Comparison of ENCODE assay signal across 8 cellular contexts in genomic region chr10:49164587-49165188, GRCh38.
DNase-seq lines count a peak whose midpoint lies in the region; ATAC-seq and TF ChIP-seq lines count a peak whose summit lies in the region.

No MANE protein-coding gene starts in this region.

- TF ChIP-seq CTCF in GM12872 (IDR thresholded peaks at IDR 0.05; ENCODE audit: insufficient read depth, low read depth, low read length), result peak; percentile 98
- peak; percentile 96 for TF ChIP-seq CTCF in LNCaP clone FGC (IDR thresholded peaks at IDR 0.05; ENCODE audit: control insufficient read depth, extremely low read depth, insufficient read depth)

- ATAC-seq in GM21737 (IDR thresholded peaks at IDR 0.05; ENCODE audit: unreplicated experiment), result peak; percentile 77

- H3K4me3 ChIP-seq in LNCaP clone FGC (ENCODE audit: low read depth, low read length), result no peak overlapping the region

- peak; percentile 11 for DNase-seq in LNCaP clone FGC (ENCODE audit: low read depth)
- DNase-seq in activated T-cell treated with anti-CD3 and anti-CD28 coated beads, Interleukin-2, amount 50 U/mL, for 1 hour, result peak; percentile 40
- DNase-seq in glomerular visceral epithelial cell (ENCODE audit: extremely low spot score), result peak; percentile 25
- DNase-seq in retina, result peak; percentile 43
- DNase-seq in HK-2 (ENCODE audit: unreplicated experiment), result no peak
- no peak for DNase-seq in NCI-H128 (lab: John Stamatoyannopoulos, UW; ENCODE audit: unreplicated experiment)

Comparison
In these comparisons a context has a peak if more than half of its experiments do, and no peak if none do; other contexts are left out.
1. DNase-seq: peak in LNCaP clone FGC (single experiment), activated T-cell treated with anti-CD3 and anti-CD28 coated beads, Interleukin-2, amount 50 U/mL, for 1 hour (single experiment), glomerular visceral epithelial cell (single experiment) and retina (single experiment); none in HK-2 (single experiment) and NCI-H128 (single experiment).